Comparison of ENCODE assay signal across 2 cellular contexts in the genomic region with DNA sequence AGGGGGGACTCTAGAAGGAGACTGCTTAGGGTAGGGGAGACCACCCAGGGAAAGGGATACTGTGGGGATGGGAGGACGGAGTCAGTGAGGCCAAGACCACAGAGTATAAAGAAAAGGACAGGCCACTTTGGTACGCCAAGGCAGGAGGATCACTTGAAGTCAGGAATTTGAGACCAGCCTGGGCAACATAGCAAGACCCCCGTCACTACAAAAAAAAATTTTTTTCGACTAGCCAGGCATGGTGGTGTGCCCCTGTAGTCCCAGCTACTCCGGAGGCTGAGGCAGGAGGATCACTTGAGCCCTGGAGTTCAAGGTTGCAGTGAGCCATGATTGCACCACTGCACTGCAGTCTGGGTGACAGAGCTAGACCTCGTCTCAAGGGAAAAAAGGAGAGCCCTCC.
TF ChIP-seq lines count a peak whose summit lies in the region.

No MANE protein-coding gene starts in this region.

TF ChIP-seq in HEK293, 187 proteins besides CTCF, POLR2A, EP300 and RAD21:
- TF ChIP-seq ZNF416 (tag by site-specific recombination; IDR thresholded peaks at IDR 0.05) (0 out of 2 replicates have a peak, but pooled peaks have one; percentile 33), GLI2 (tag by site-specific recombination; IDR thresholded peaks at IDR 0.05; ENCODE audit: borderline replicate concordance, low read depth) (no peak), ZNF121 (tag by site-specific recombination; IDR thresholded peaks at IDR 0.05) (peak; percentile 98), ZNF394 (tag by site-specific recombination; IDR thresholded peaks at IDR 0.05; ENCODE audit: borderline replicate concordance) (peak; percentile 26; the same call in 1 of the 2 replicates)

TF ChIP-seq in GM12878, 131 proteins besides CTCF, POLR2A, EP300 and RAD21:
- TF ChIP-seq, protein P1, sequence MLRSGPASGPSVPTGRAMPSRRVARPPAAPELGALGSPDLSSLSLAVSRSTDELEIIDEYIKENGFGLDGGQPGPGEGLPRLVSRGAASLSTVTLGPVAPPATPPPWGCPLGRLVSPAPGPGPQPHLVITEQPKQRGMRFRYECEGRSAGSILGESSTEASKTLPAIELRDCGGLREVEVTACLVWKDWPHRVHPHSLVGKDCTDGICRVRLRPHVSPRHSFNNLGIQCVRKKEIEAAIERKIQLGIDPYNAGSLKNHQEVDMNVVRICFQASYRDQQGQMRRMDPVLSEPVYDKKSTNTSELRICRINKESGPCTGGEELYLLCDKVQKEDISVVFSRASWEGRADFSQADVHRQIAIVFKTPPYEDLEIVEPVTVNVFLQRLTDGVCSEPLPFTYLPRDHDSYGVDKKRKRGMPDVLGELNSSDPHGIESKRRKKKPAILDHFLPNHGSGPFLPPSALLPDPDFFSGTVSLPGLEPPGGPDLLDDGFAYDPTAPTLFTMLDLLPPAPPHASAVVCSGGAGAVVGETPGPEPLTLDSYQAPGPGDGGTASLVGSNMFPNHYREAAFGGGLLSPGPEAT (IDR thresholded peaks at IDR 0.05; ENCODE audit: low read depth) = no peak
- TF ChIP-seq BRCA1 (IDR thresholded peaks at IDR 0.05; ENCODE audit: low read depth, low read length) (no peak), NFXL1 (IDR thresholded peaks at IDR 0.05; ENCODE audit: borderline replicate concordance) (no peak), STAT1 (conservative IDR thresholded peaks at IDR 0.05) (no peak), EZH2 (IDR thresholded peaks at IDR 0.05; ENCODE audit: borderline replicate concordance, control insufficient read depth, low read depth, low read length) (no peak), YBX1 (IDR thresholded peaks at IDR 0.05) (no peak), GABPA (IDR thresholded peaks at IDR 0.05; ENCODE audit: low read depth) (no peak), ZNF384 (IDR thresholded peaks at IDR 0.05; ENCODE audit: borderline replicate concordance, low read depth, low read length) (no peak), BMI1 (IDR thresholded peaks at IDR 0.05; ENCODE audit: borderline replicate concordance) (no peak), SIN3A (IDR thresholded peaks at IDR 0.05; ENCODE audit: low read depth, low read length) (no peak), NR2F1 (conservative IDR thresholded peaks at IDR 0.05) (no peak), IKZF1 (conservative IDR thresholded peaks at IDR 0.05) (no peak), CHD1 (IDR thresholded peaks at IDR 0.05; ENCODE audit: low read depth, low read length) (no peak), RCOR1 (conservative IDR thresholded peaks at IDR 0.05; ENCODE audit: low read depth, low read length) (no peak)
- TF ChIP-seq, protein P2, sequence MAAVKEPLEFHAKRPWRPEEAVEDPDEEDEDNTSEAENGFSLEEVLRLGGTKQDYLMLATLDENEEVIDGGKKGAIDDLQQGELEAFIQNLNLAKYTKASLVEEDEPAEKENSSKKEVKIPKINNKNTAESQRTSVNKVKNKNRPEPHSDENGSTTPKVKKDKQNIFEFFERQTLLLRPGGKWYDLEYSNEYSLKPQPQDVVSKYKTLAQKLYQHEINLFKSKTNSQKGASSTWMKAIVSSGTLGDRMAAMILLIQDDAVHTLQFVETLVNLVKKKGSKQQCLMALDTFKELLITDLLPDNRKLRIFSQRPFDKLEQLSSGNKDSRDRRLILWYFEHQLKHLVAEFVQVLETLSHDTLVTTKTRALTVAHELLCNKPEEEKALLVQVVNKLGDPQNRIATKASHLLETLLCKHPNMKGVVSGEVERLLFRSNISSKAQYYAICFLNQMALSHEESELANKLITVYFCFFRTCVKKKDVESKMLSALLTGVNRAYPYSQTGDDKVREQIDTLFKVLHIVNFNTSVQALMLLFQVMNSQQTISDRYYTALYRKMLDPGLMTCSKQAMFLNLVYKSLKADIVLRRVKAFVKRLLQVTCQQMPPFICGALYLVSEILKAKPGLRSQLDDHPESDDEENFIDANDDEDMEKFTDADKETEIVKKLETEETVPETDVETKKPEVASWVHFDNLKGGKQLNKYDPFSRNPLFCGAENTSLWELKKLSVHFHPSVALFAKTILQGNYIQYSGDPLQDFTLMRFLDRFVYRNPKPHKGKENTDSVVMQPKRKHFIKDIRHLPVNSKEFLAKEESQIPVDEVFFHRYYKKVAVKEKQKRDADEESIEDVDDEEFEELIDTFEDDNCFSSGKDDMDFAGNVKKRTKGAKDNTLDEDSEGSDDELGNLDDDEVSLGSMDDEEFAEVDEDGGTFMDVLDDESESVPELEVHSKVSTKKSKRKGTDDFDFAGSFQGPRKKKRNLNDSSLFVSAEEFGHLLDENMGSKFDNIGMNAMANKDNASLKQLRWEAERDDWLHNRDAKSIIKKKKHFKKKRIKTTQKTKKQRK (IDR thresholded peaks at IDR 0.05; ENCODE audit: low read depth, low read length) = no peak
- TF ChIP-seq, protein P3, sequence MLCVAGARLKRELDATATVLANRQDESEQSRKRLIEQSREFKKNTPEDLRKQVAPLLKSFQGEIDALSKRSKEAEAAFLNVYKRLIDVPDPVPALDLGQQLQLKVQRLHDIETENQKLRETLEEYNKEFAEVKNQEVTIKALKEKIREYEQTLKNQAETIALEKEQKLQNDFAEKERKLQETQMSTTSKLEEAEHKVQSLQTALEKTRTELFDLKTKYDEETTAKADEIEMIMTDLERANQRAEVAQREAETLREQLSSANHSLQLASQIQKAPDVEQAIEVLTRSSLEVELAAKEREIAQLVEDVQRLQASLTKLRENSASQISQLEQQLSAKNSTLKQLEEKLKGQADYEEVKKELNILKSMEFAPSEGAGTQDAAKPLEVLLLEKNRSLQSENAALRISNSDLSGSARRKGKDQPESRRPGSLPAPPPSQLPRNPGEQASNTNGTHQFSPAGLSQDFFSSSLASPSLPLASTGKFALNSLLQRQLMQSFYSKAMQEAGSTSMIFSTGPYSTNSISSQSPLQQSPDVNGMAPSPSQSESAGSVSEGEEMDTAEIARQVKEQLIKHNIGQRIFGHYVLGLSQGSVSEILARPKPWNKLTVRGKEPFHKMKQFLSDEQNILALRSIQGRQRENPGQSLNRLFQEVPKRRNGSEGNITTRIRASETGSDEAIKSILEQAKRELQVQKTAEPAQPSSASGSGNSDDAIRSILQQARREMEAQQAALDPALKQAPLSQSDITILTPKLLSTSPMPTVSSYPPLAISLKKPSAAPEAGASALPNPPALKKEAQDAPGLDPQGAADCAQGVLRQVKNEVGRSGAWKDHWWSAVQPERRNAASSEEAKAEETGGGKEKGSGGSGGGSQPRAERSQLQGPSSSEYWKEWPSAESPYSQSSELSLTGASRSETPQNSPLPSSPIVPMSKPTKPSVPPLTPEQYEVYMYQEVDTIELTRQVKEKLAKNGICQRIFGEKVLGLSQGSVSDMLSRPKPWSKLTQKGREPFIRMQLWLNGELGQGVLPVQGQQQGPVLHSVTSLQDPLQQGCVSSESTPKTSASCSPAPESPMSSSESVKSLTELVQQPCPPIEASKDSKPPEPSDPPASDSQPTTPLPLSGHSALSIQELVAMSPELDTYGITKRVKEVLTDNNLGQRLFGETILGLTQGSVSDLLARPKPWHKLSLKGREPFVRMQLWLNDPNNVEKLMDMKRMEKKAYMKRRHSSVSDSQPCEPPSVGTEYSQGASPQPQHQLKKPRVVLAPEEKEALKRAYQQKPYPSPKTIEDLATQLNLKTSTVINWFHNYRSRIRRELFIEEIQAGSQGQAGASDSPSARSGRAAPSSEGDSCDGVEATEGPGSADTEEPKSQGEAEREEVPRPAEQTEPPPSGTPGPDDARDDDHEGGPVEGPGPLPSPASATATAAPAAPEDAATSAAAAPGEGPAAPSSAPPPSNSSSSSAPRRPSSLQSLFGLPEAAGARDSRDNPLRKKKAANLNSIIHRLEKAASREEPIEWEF (IDR thresholded peaks at IDR 0.05; ENCODE audit: insufficient replicate concordance, low read depth, low read length) = no peak
